27 cellular contexts compared by ENCODE assay signal in genomic region chr2:46216213-46216612, GRCh38.
DNase-seq lines count a peak whose midpoint lies in the region; ATAC-seq and TF ChIP-seq lines count a peak whose summit lies in the region.
"Had no signal": no experiment of that assay in that cellular context is flagged by ENCODE, and none has a peak within 500 bp of the region (broad histone marks: within the 10 kb centered on the region; RNA-seq: fewer than 3 reads in every experiment).

No MANE protein-coding gene starts in this region.

- H3K36me3 ChIP-seq in PC-3 (ENCODE audit: low read depth, low read length), result no peaks in the 10 kb centered on the region
- no peaks in the 10 kb centered on the region for H3K36me3 ChIP-seq in mesenchymal stem cell (ENCODE audit: control insufficient read depth in 1 of 2, insufficient read depth in 2 of 2, low read depth in 1 of 2, low read length in 2 of 2)
- H3K36me3 ChIP-seq: SJSA1, transverse colon had no signal

- TF ChIP-seq CTCF in AG10803 (conservative IDR thresholded peaks at IDR 0.05; ENCODE audit: low read length) (no peak), PC-3 (conservative IDR thresholded peaks at IDR 0.05; ENCODE audit: low read depth, low read length) (no peak), epithelial cell of esophagus (IDR thresholded peaks at IDR 0.05; ENCODE audit: insufficient read depth, low read depth, low read length, missing control alignments) (no peak), GM13976 (IDR thresholded peaks at IDR 0.05; ENCODE audit: borderline replicate concordance, control extremely low read depth, extremely low read depth, insufficient read depth, missing control alignments) (no peak), omental fat pad (IDR thresholded peaks at IDR 0.05) (no peak)

- H3K4me2 ChIP-seq in PC-3 (ENCODE audit: low read length), result no peak overlapping the region
- no peak overlapping the region for H3K4me2 ChIP-seq in mesenchymal stem cell (ENCODE audit: low read length, poor library complexity, severe bottlenecking)
- H3K4me2 ChIP-seq: KMS-11 had no signal

- no peak overlapping the region for H2AFZ ChIP-seq in PC-3 (ENCODE audit: low read length)
- no peak overlapping the region for H2AFZ ChIP-seq in mesenchymal stem cell (ENCODE audit: low read depth, low read length)

- H3K27ac ChIP-seq in PC-3 (ENCODE audit: low read length), result peak overlapping the region; percentile 57
- H3K27ac ChIP-seq in mesenchymal stem cell (ENCODE audit: low read length, poor library complexity, severe bottlenecking), result no peak overlapping the region
- H3K27ac ChIP-seq: KMS-11, SJSA1, transverse colon had no signal

- no peak overlapping the region for H3K18ac ChIP-seq in mesenchymal stem cell (ENCODE audit: low read depth in 1 of 2, low read length in 2 of 2)

- H3K27me3 ChIP-seq in PC-3 (ENCODE audit: low read length) (no peaks in the 10 kb centered on the region), mesenchymal stem cell (ENCODE audit: control insufficient read depth in 1 of 2, insufficient read depth in 1 of 2, low read length in 2 of 2) (no peaks in the 10 kb centered on the region)
- H3K27me3 ChIP-seq: SJSA1, transverse colon had no signal

- H3K4me3 ChIP-seq in AG10803 (ENCODE audit: low read length) (no peak overlapping the region), PC-3 (ENCODE audit: low read length) (no peak overlapping the region), epithelial cell of esophagus (ENCODE audit: low read length) (no peak overlapping the region), mesenchymal stem cell (ENCODE audit: insufficient read depth in 1 of 2, low read depth in 1 of 2, low read length in 2 of 2) (no peak overlapping the region)
- H3K4me3 ChIP-seq: SJSA1, transverse colon had no signal

- H2AK5ac ChIP-seq in mesenchymal stem cell (ENCODE audit: low read length, severe bottlenecking), result no peak overlapping the region

- no peaks in the 10 kb centered on the region for H3K4me1 Mint-ChIP-seq in activated naive CD8-positive, alpha-beta T cell treated with anti-CD3 and anti-CD28 coated beads for 36 hours
- H3K4me1 Mint-ChIP-seq: H9, WTC11 had no signal

- peak; percentile 55 for ATAC-seq in PC-3
- no peak for ATAC-seq in omental fat pad (ENCODE audit: low FRiP score)
- no peak for ATAC-seq in HG02571 (IDR thresholded peaks at IDR 0.05; ENCODE audit: unreplicated experiment)
- ATAC-seq: activated CD8-positive, alpha-beta T cell treated with anti-CD3 and anti-CD28 coated beads, Interleukin-2, amount 10 ng/mL, durations not matched to agents 7 days and 5 days; activated T-cell treated with anti-CD3 and anti-CD28 coated beads, Interleukin-2, amount 50 U/mL, for 4 hours; left lobe of liver; WTC11 had no signal

- no peak overlapping the region for H2BK15ac ChIP-seq in mesenchymal stem cell (ENCODE audit: low read depth, poor library complexity, severe bottlenecking)

- no peak overlapping the region for H3K23ac ChIP-seq in mesenchymal stem cell (ENCODE audit: low read length in 2 of 2)

- POLR2A ChIA-PET in PC-3 (lab: Charles Lee; ENCODE audit: unreplicated experiment), result no interaction called here

- H3K9me3 Mint-ChIP-seq in activated naive CD8-positive, alpha-beta T cell treated with anti-CD3 and anti-CD28 coated beads for 36 hours, result peaks cover 21% of the 10 kb centered on the region

- no peak overlapping the region for H3K4me3 Mint-ChIP-seq in activated naive CD8-positive, alpha-beta T cell treated with anti-CD3 and anti-CD28 coated beads for 36 hours
- H3K4me3 Mint-ChIP-seq: activated CD8-positive, alpha-beta T cell treated with anti-CD3 and anti-CD28 coated beads, Interleukin-2, amount 10 ng/mL, durations not matched to agents 7 days and 5 days; activated naive CD8-positive, alpha-beta T cell treated with anti-CD3 and anti-CD28 coated beads, Interleukin-2, amount 10 ng/mL, durations not matched to agents 7 days and 5 days; activated T-cell treated with anti-CD3 and anti-CD28 coated beads, Interleukin-2, amount 50 U/mL, for 4 hours; central memory CD8-positive, alpha-beta T cell; H9; WTC11 had no signal

- H3K79me2 ChIP-seq in PC-3 (ENCODE audit: low read length), result no peaks in the 10 kb centered on the region

- H3K14ac ChIP-seq in mesenchymal stem cell (ENCODE audit: low read length in 2 of 2), result peak overlapping the region in 1 of 2 experiments; percentile 38

- intact Hi-C loops in PC-3 (cut with micrococcal nuclease), result no loop called here

- H3K27ac Mint-ChIP-seq in activated naive CD8-positive, alpha-beta T cell treated with anti-CD3 and anti-CD28 coated beads for 36 hours, result no peak overlapping the region
- H3K27ac Mint-ChIP-seq: activated CD8-positive, alpha-beta T cell treated with anti-CD3 and anti-CD28 coated beads, Interleukin-2, amount 10 ng/mL, durations not matched to agents 7 days and 5 days; activated naive CD8-positive, alpha-beta T cell treated with anti-CD3 and anti-CD28 coated beads, Interleukin-2, amount 10 ng/mL, durations not matched to agents 7 days and 5 days; WTC11 had no signal

- BruUV-seq in PC-3 (replicated peaks; lab: Mats Ljungman, UMichigan), result no TSS peak

- H4K20me1 ChIP-seq in PC-3 (ENCODE audit: low read length), result no peaks in the 10 kb centered on the region

- DNase-seq in AG10803 (ENCODE audit: low read depth) (peak; percentile 76), PC-3 (peak; percentile 65), epithelial cell of esophagus (ENCODE audit: low read depth) (peak; percentile 66), mesenchymal stem cell (peak; percentile 33), GM13976 (ENCODE audit: low spot score) (no peak), omental fat pad (ENCODE audit: low spot score) (no peak)
- no peak for DNase-seq in activated naive CD8-positive, alpha-beta T cell treated with anti-CD3 and anti-CD28 coated beads for 36 hours
- DNase-seq: activated CD8-positive, alpha-beta T cell treated with anti-CD3 and anti-CD28 coated beads, Interleukin-2, amount 10 ng/mL, durations not matched to agents 7 days and 5 days; activated naive CD8-positive, alpha-beta T cell treated with anti-CD3 and anti-CD28 coated beads, Interleukin-2, amount 10 ng/mL, durations not matched to agents 7 days and 5 days; activated T-cell treated with anti-CD3 and anti-CD28 coated beads, Interleukin-2, amount 50 U/mL, for 4 hours; Caco-2; effector memory CD4-positive, alpha-beta T cell; foreskin melanocyte; H9; NCI-H2171 treated with DMSO at 0.1 percent for 48 hours; NCI-H774; retina; stimulated activated CD4-positive, alpha-beta T cell treated with anti-CD3 and anti-CD28 coated beads, Interleukin-15, amount 100 ng/mL, for 24 hours; stimulated activated naive CD4-positive, alpha-beta T cell; T-helper 2 cell; transverse colon had no signal

- 82% methylated on average over 1 of the region's 1 CpG for WGBS in mesenchymal stem cell

- in situ Hi-C loops in GM13976 (cut with MboI; ENCODE audit: low sequenced_read_pairs, unreplicated experiment), result no loop called here

- no peak overlapping the region for H2BK12ac ChIP-seq in mesenchymal stem cell (ENCODE audit: low read length in 2 of 2)

- H3K9me3 ChIP-seq in PC-3 (ENCODE audit: low read length), result peaks cover 11% of the 10 kb centered on the region; the same call in 1 of the 2 replicates
- H3K9me3 ChIP-seq in mesenchymal stem cell (ENCODE audit: control insufficient read depth, low read length), result peaks cover 8% of the 10 kb centered on the region
- H3K9me3 ChIP-seq: SJSA1 had no signal

- H4K8ac ChIP-seq in mesenchymal stem cell (ENCODE audit: low read length), result no peak overlapping the region

- H2BK120ac ChIP-seq in mesenchymal stem cell (ENCODE audit: low read depth, low read length), result no peak overlapping the region

- no peaks in the 10 kb centered on the region for H3K79me1 ChIP-seq in mesenchymal stem cell (replicated peaks; ENCODE audit: low read length, poor library complexity, severe bottlenecking)

- H3K9ac ChIP-seq in PC-3 (ENCODE audit: low read length), result no peak overlapping the region
- no peak overlapping the region for H3K9ac ChIP-seq in mesenchymal stem cell (ENCODE audit: low read length)
- H3K9ac ChIP-seq: KMS-11 had no signal

- no peaks in the 10 kb centered on the region for H3F3A ChIP-seq in PC-3 (ENCODE audit: low read length, unreplicated experiment)

- peaks cover 8% of the 10 kb centered on the region for H3K36me3 Mint-ChIP-seq in activated naive CD8-positive, alpha-beta T cell treated with anti-CD3 and anti-CD28 coated beads for 36 hours

- no peak overlapping the region for H2BK5ac ChIP-seq in mesenchymal stem cell (ENCODE audit: low read depth, low read length, poor library complexity, severe bottlenecking)

- peaks cover 6% of the 10 kb centered on the region for H3K27me3 Mint-ChIP-seq in activated naive CD8-positive, alpha-beta T cell treated with anti-CD3 and anti-CD28 coated beads for 36 hours

- no peaks in the 10 kb centered on the region for H3K9me2 ChIP-seq in PC-3 (replicated peaks; ENCODE audit: low read length)

- H3K4ac ChIP-seq in mesenchymal stem cell (ENCODE audit: low read depth in 1 of 2, low read length in 2 of 2), result no peak overlapping the region

- H3K4me1 ChIP-seq in PC-3 (ENCODE audit: insufficient read depth, low read length) (peaks cover 9% of the 10 kb centered on the region), mesenchymal stem cell (ENCODE audit: control insufficient read depth, insufficient read depth, low read depth, low read length) (no peaks in the 10 kb centered on the region)
- H3K4me1 ChIP-seq: Caco-2, SJSA1, transverse colon had no signal

- no peak overlapping the region for H4K91ac ChIP-seq in mesenchymal stem cell (ENCODE audit: low read length)

- CTCF ChIA-PET in PC-3 (lab: Charles Lee), result no interaction called here

Comparison
In these comparisons a context has a peak if more than half of its experiments do, and no peak if none do; other contexts are left out.
1. DNase-seq: peak in AG10803 (single experiment), PC-3 (single experiment), epithelial cell of esophagus (single experiment) and mesenchymal stem cell (single experiment); none in GM13976 (single experiment), omental fat pad (single experiment) and activated naive CD8-positive, alpha-beta T cell treated with anti-CD3 and anti-CD28 coated beads for 36 hours (single experiment).